Comparison of ENCODE assay signal across 8 cellular contexts in the genomic region with DNA sequence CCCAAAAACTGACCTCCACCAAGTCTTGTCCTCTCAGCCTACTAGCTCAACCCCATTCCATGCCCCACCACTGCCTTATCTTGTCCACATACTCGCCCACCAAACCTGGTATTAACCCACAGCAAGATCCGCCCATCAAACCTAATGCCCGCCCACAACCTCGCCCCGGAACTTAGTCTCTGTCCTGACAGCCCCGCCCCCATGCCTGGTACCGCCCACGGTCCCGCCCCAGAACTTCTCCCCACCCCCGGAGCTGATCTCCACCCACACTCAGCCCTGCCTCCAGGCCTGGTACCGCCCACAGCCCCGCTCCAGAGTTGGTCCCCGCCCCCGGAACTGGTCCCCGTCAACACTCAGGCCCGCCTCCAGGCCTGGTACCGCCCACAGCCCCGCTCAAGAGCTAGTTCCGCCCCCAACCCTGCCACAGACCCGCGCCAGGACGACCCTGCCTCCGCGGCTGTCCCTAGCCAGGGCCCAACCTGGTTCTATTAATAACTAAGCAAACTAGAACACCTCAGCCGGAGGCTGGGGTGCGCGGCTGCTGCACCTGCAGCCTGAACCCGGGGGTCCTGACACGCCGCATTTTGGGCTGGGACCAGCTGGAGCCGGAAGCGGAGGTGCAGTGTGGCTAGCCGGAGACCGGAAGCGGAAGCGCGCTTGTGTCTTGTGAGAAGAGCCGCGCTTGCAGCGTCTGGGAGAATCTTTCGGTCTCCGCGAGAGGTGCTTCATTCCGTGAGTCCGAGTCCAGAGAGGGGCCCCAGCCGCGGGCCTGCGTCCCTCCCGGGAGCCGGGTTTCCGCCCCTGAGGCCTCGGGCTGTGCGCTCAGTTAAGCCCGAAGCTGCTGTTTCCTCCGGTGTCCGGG. TPM values are rescaled to one million over a fixed set of nuclear protein-coding genes. Genes with fewer than 3 reads are reported as not detected.
DNase-seq lines count a peak whose midpoint lies in the region; TF ChIP-seq lines count a peak whose summit lies in the region.

TSS of gene ZNF557 (plus strand) at position 662 of the 862 bp plus-strand sequence. CDS start 5,372 bp downstream, outside the sequence.

- TF ChIP-seq CTCF in GM20000 (IDR thresholded peaks at IDR 0.05; ENCODE audit: extremely low read depth, missing control alignments): no peak

- DNase-seq in COLO668 (lab: John Stamatoyannopoulos, UW; ENCODE audit: unreplicated experiment) (peak; percentile 97), GM20000 (ENCODE audit: low spot score) (peak; percentile 97), HT-29 (ENCODE audit: low spot score) (peak; percentile 95), medulla oblongata (ENCODE audit: extremely low spot score) (peak; percentile 97)
- peak; percentile 99 for DNase-seq in NK-92 treated with Interleukin-12 subunit alpha and Interleukin-12 subunit beta, amount 100 ng/mL, for 24 hours (lab: John Stamatoyannopoulos, UW)
- peak; percentile 99 for DNase-seq in activated CD8-positive, alpha-beta memory T cell treated with anti-CD3 and anti-CD28 coated beads for 24 hours
- peak; percentile 98 for DNase-seq in effector CD8-positive, alpha-beta T cell (lab: John Stamatoyannopoulos, UW)
- DNase-seq in stimulated activated CD4-positive, alpha-beta T cell treated with anti-CD3 and anti-CD28 coated beads, TNF-alpha, amount 100 ng/mL, for 48 hours (ENCODE audit: low read depth in 3 of 3): peak; percentile 96 to 99 (median 96)

RNA-seq across cellular contexts. Expression of gene ZNF557, which starts in this region (rescaled TPM):
- 4.0 and 4.1 TPM in 2 replicates for total RNA-seq in HT-29 (2014; rRNA removed; shearing (Covaris generic))

Comparison
In these comparisons a context has a peak if more than half of its experiments do, and no peak if none do; other contexts are left out.
1. Peak in every context shown above with its lines: DNase-seq.